11 cellular contexts compared by ENCODE assay signal in genomic region chr1:44239337-44239960, GRCh38. TPM values are rescaled to one million over a fixed set of nuclear protein-coding genes. Genes with fewer than 3 reads are reported as not detected.
DNase-seq lines count a peak whose midpoint lies in the region; ATAC-seq, FAIRE-seq and TF ChIP-seq lines count a peak whose summit lies in the region.
"Had no signal": no experiment of that assay in that cellular context is flagged by ENCODE, and none has a peak within 500 bp of the region (broad histone marks: within the 10 kb centered on the region; RNA-seq: fewer than 3 reads in every experiment).

No MANE protein-coding gene starts in this region.

- DNase-seq in DMS 273 (lab: John Stamatoyannopoulos, UW; ENCODE audit: unreplicated experiment) (peak; percentile 30), DMS 273 treated with DMSO at 0.1 percent for 48 hours (lab: John Stamatoyannopoulos, UW) (no peak), K562 (ENCODE audit: extremely low read depth in 1 of 4, low spot score in 3 of 4) (peak; percentile 19 to 39 (median 38)), kidney (no peak), transverse colon (peak; percentile 35), T-cell (no peak), SKM-1 (lab: John Stamatoyannopoulos, UW; ENCODE audit: unreplicated experiment) (no peak)
- DNase-seq in stimulated activated CD4-positive, alpha-beta T cell treated with anti-CD3 and anti-CD28 coated beads, Interleukin-15, amount 100 ng/mL, for 24 hours, result no peak
- DNase-seq: NCI-H1930 had no signal

- no peak overlapping the region for H3K4me2 ChIP-seq in K562 (ENCODE audit: insufficient read depth, low read length)

- peaks cover 9% of the 10 kb centered on the region for H3K9me1 ChIP-seq in K562 (ENCODE audit: control insufficient read depth, insufficient read depth, low read length)

- TF ChIP-seq RAD21 in K562 (CRISPR knock-in tag; conservative IDR thresholded peaks at IDR 0.05 in 1 of 2, IDR thresholded peaks at IDR 0.05 in 1 of 2), result no peak

- POLR2A ChIA-PET in K562 (lab: Yijun Ruan, JAX), result interaction anchor here (0.6 to 1.7 kb wide), 10 partner anchors 11 to 1456 kb away, joined by 3 to 6 read pairs (median 3); no protein-coding TSS in a partner anchor
- POLR2A ChIA-PET in T-cell (lab: Charles Lee), result no interaction called here

- FAIRE-seq in K562 (lab: Jason Lieb, UNC) (no peak), kidney (lab: Jason Lieb, UNC) (no peak)

- no peaks in the 10 kb centered on the region for H3K79me2 ChIP-seq in K562 (ENCODE audit: control insufficient read depth, insufficient read depth, low read length)

- intact Hi-C loops in K562 (cut with micrococcal nuclease), result loop anchor here (2.0 kb wide), 1 partner anchor 51 kb away; no protein-coding TSS in a partner anchor
- intact Hi-C loops in kidney (cut with DNase I), result no loop called here
- intact Hi-C loops in transverse colon (cut with DNase I; ENCODE audit: low total_unique reads), result no loop called here

- no peak for TF ChIP-seq POLR2A in K562 (conservative IDR thresholded peaks at IDR 0.05)
- TF ChIP-seq POLR2A in transverse colon (IDR thresholded peaks at IDR 0.05), result no peak

- no TSS peak for BruUV-seq in K562 (replicated peaks; lab: Mats Ljungman, UMichigan)

- H4K20me1 ChIP-seq in K562 (replicated peaks; ENCODE audit: control insufficient read depth, insufficient read depth, low read length), result peaks cover 22% of the 10 kb centered on the region

- no peak for ATAC-seq in K562
- ATAC-seq in T-cell (replicated peaks in 1 of 4), result no peak
- ATAC-seq: natural killer cell treated with Interleukin-12 subunit alpha and Interleukin-12 subunit beta and Interleukin-15 and Interleukin-18, amount 100 ng/mL, for 72 hours had no signal

- H3K4me1 Mint-ChIP-seq in T-cell, result peaks cover 7 to 24% (median 13%) of the 10 kb centered on the region in 3 donors

- H3K36me3 Mint-ChIP-seq in T-cell, result peaks cover 19% of the 10 kb centered on the region
- H3K36me3 Mint-ChIP-seq: natural killer cell treated with Interleukin-12 subunit alpha and Interleukin-12 subunit beta and Interleukin-15 and Interleukin-18, amount 100 ng/mL, for 72 hours had no signal

- H3K4me1 ChIP-seq in K562 (replicated peaks in 1 of 2; ENCODE audit: control insufficient read depth in 2 of 2, insufficient read depth in 2 of 2, low read length in 2 of 2) (peaks cover 23 to 35% of the 10 kb centered on the region in 2 experiments; a peak in 4 of 5 replicates), kidney (ENCODE audit: control insufficient read depth in 1 of 2, insufficient read depth in 1 of 2, low read depth in 1 of 2, low read length in 2 of 2) (peaks cover 18 to 32% of the 10 kb centered on the region in 2 donors), transverse colon (peaks cover 43 to 50% (median 45%) of the 10 kb centered on the region in 4 donors)

- TF ChIP-seq CTCF in K562 (IDR thresholded peaks at IDR 0.05 in 2 of 3, conservative IDR thresholded peaks at IDR 0.05 in 1 of 3; ENCODE audit: insufficient read depth in 2 of 3, low read depth in 1 of 3, low read length in 3 of 3) (peak in 2 of 3 experiments; percentile 4 to 14; a peak in 1 of 6 replicates), kidney (IDR thresholded peaks at IDR 0.05; ENCODE audit: borderline replicate concordance, extremely low read depth, insufficient read depth) (no peak), transverse colon (IDR thresholded peaks at IDR 0.05) (peak in 2 of 5 experiments; percentile 16 to 36)

- H3K4me3 ChIP-seq in K562 (no peak overlapping the region), kidney (ENCODE audit: low read length in 2 of 2) (no peak overlapping the region), transverse colon (no peak overlapping the region)

- peak overlapping the region in 1 of 2 experiments; percentile 68; a peak in 2 of 4 replicates for H3K9ac ChIP-seq in K562 (ENCODE audit: insufficient read depth in 1 of 2, low read depth in 2 of 2, low read length in 2 of 2)
- H3K9ac ChIP-seq in kidney (ENCODE audit: low read length in 2 of 2), result peak overlapping the region; percentile 20 to 34

- in situ Hi-C loops in K562 (cut with MboI), result no loop called here
- in situ Hi-C loops in transverse colon (cut with MboI; ENCODE audit: low pct_ligation_motif_present in 1 of 4, low pct_unique_long_range_greater_than_20kb in 1 of 4, low sequenced_read_pairs in 3 of 4), result no loop called here

- TF ChIP-seq EP300 in K562 (IDR thresholded peaks at IDR 0.05; ENCODE audit: low read length) (no peak), transverse colon (IDR thresholded peaks at IDR 0.05; ENCODE audit: low read depth) (no peak)

- H3K27ac ChIP-seq in K562 (ENCODE audit: extremely low read depth, low read depth, low read length) (no peak overlapping the region), kidney (ENCODE audit: low read depth in 2 of 2, low read length in 2 of 2) (peak overlapping the region; percentile 35 to 85), transverse colon (peak overlapping the region; percentile 71 to 89 (median 83))
- H3K27ac ChIP-seq: 22Rv1 had no signal

- H3K9me3 Mint-ChIP-seq in T-cell, result no peaks in the 10 kb centered on the region
- H3K9me3 Mint-ChIP-seq: natural killer cell treated with Interleukin-12 subunit alpha and Interleukin-12 subunit beta and Interleukin-15 and Interleukin-18, amount 100 ng/mL, for 72 hours had no signal

- H2AFZ ChIP-seq in K562 (ENCODE audit: low read depth, low read length), result no peak overlapping the region

- CTCF ChIA-PET in K562 (lab: Yijun Ruan, JAX; ENCODE audit: low intra/inter-chr PET ratio) (no interaction called here), T-cell (lab: Charles Lee) (interaction anchor here (0.7 to 1.2 kb wide), 4 partner anchors 12 to 392 kb away, joined by 3 to 5 read pairs (median 3); no protein-coding TSS in a partner anchor)

- H3K27me3 Mint-ChIP-seq in T-cell, result no peaks in the 10 kb centered on the region
- H3K27me3 Mint-ChIP-seq: natural killer cell treated with Interleukin-12 subunit alpha and Interleukin-12 subunit beta and Interleukin-15 and Interleukin-18, amount 100 ng/mL, for 72 hours had no signal

- no peaks in the 10 kb centered on the region for H3K27me3 ChIP-seq in K562 (ENCODE audit: control insufficient read depth in 2 of 2, insufficient read depth in 2 of 2, low read length in 2 of 2)
- no peaks in the 10 kb centered on the region for H3K27me3 ChIP-seq in transverse colon

- no peak overlapping the region for H3K4me3 Mint-ChIP-seq in T-cell
- H3K4me3 Mint-ChIP-seq: natural killer cell treated with Interleukin-12 subunit alpha and Interleukin-12 subunit beta and Interleukin-15 and Interleukin-18, amount 100 ng/mL, for 72 hours had no signal

- H3K27ac Mint-ChIP-seq in T-cell, result no peak overlapping the region
- H3K27ac Mint-ChIP-seq: natural killer cell treated with Interleukin-12 subunit alpha and Interleukin-12 subunit beta and Interleukin-15 and Interleukin-18, amount 100 ng/mL, for 72 hours had no signal

- 64% methylated on average over 7 of the region's 8 CpGs for WGBS in K562 (ENCODE audit: insufficient coverage, low coverage, missing lambda C conversion rate)
- WGBS in transverse colon (ENCODE audit: low coverage in 1 of 2), 2 donors, result 22 to 57% methylated on average over 4 to 8 of the region's 8 CpGs

- H3K9me3 ChIP-seq in K562 (replicated peaks; ENCODE audit: control insufficient read depth, insufficient read depth, low read depth, low read length) (no peaks in the 10 kb centered on the region), kidney (ENCODE audit: control insufficient read depth in 1 of 2, low read length in 2 of 2) (no peaks in the 10 kb centered on the region), transverse colon (no peaks in the 10 kb centered on the region)

- H3K36me3 ChIP-seq in K562 (ENCODE audit: control insufficient read depth, insufficient read depth, low read length) (peaks cover 21% of the 10 kb centered on the region), kidney (ENCODE audit: control insufficient read depth in 1 of 2, insufficient read depth in 2 of 2, low read length in 2 of 2) (peaks cover 0 to 5% of the 10 kb centered on the region in 2 donors), transverse colon (no peaks in the 10 kb centered on the region)

TF ChIP-seq in K562, 482 proteins besides CTCF, POLR2A, EP300 and RAD21 (continues in another document):
- TF ChIP-seq CBFA2T3 (IDR thresholded peaks at IDR 0.05) (no peak), NFIX (CRISPR knock-in tag; IDR thresholded peaks at IDR 0.05; ENCODE audit: low read depth) (peak; percentile 33; the same call in 1 of the 2 replicates)
- TF ChIP-seq, protein P1, sequence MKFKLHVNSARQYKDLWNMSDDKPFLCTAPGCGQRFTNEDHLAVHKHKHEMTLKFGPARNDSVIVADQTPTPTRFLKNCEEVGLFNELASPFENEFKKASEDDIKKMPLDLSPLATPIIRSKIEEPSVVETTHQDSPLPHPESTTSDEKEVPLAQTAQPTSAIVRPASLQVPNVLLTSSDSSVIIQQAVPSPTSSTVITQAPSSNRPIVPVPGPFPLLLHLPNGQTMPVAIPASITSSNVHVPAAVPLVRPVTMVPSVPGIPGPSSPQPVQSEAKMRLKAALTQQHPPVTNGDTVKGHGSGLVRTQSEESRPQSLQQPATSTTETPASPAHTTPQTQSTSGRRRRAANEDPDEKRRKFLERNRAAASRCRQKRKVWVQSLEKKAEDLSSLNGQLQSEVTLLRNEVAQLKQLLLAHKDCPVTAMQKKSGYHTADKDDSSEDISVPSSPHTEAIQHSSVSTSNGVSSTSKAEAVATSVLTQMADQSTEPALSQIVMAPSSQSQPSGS (CRISPR knock-in tag; IDR thresholded peaks at IDR 0.05), result 0 out of 2 replicates have a peak, but pooled peaks have one; percentile 31

RNA-seq across cellular contexts. Expression of gene DMAP1, which starts 26.2 kb away (rescaled TPM):
- total RNA-seq in K562 (2011; cell fraction: chromatin; rRNA removed; ENCODE audit: low replicate concordance), result 75.0 and 118 TPM in 2 replicates
- total RNA-seq in K562 (2011; cell fraction: nucleolus; rRNA removed), result 96.1 and 101 TPM in 2 replicates
- total RNA-seq in K562 (2011; cell fraction: nucleoplasm; rRNA removed), result 70.1 and 80.1 TPM in 2 replicates
- total RNA-seq in K562 (2014; rRNA removed) (51.2 and 52.3 TPM in 2 replicates), K562 (2014; rRNA removed; fragmentation: Illumina TruSeq; extraction: Trizol) (11.5 and 14.2 TPM in 2 replicates), K562 (2015; rRNA removed; fragmentation: Illumina TruSeq; extraction: Trizol) (20.2 and 25.1 TPM in 2 replicates), K562 (2021) (38.0 and 38.6 TPM in 2 replicates), kidney (43.0 TPM), transverse colon (100 to 1,000 TPM in 2 of 4 donors, 10 to 100 TPM in 2; 57.8 to 130 (median 93.6) TPM), T-cell (10 to 100 TPM; 60.3 to 79.9 (median 75.3) TPM)
- polyA plus RNA-seq in K562 (2011; rRNA removed) (30.3 and 39.4 TPM in 2 replicates), K562 (2014; fragmentation: Illumina TruSeq; extraction: Trizol) (34.8 and 37.0 TPM in 2 replicates), K562 (2014; fragmentation: Nextera tagmentation; extraction: Ambion mirVana) (1 to 10 TPM; 1.5 to 4.0 TPM), K562 (2014; rRNA removed) (50.3 and 54.0 TPM in 2 replicates), kidney (ENCODE audit: insufficient read depth, low read depth, low replicate concordance) (62.0 TPM)
- 36.6 and 44.1 TPM in 2 replicates for polyA plus RNA-seq in K562 (2011; cell fraction: cytosol; rRNA removed)
- polyA plus RNA-seq in K562 (2011; cell fraction: nucleus; rRNA removed), result 138 and 153 TPM in 2 replicates
- 33.2 and 39.0 TPM in 2 replicates for polyA plus RNA-seq in K562 (2012)
- polyA minus RNA-seq in K562 (2011; rRNA and poly(A)+ RNA removed), result 32.6 and 36.3 TPM in 2 replicates
- 18.4 and 29.8 TPM in 2 replicates for polyA minus RNA-seq in K562 (2011; cell fraction: cytosol; rRNA and poly(A)+ RNA removed)
- 36.8 and 54.3 TPM in 2 replicates for polyA minus RNA-seq in K562 (2011; cell fraction: nucleus; rRNA and poly(A)+ RNA removed)

Comparison
In these comparisons a context has a peak if more than half of its experiments do, and no peak if none do; other contexts are left out.
1. DNase-seq: peak in DMS 273 (single experiment), K562 (4 of 4) and transverse colon (single experiment); none in DMS 273 treated with DMSO at 0.1 percent for 48 hours (single experiment), kidney (single experiment), stimulated activated CD4-positive, alpha-beta T cell treated with anti-CD3 and anti-CD28 coated beads, Interleukin-15, amount 100 ng/mL, for 24 hours (single experiment), T-cell (0 of 34) and SKM-1 (single experiment).